ENCODE assay signal across 26 cellular contexts in the genomic region with DNA sequence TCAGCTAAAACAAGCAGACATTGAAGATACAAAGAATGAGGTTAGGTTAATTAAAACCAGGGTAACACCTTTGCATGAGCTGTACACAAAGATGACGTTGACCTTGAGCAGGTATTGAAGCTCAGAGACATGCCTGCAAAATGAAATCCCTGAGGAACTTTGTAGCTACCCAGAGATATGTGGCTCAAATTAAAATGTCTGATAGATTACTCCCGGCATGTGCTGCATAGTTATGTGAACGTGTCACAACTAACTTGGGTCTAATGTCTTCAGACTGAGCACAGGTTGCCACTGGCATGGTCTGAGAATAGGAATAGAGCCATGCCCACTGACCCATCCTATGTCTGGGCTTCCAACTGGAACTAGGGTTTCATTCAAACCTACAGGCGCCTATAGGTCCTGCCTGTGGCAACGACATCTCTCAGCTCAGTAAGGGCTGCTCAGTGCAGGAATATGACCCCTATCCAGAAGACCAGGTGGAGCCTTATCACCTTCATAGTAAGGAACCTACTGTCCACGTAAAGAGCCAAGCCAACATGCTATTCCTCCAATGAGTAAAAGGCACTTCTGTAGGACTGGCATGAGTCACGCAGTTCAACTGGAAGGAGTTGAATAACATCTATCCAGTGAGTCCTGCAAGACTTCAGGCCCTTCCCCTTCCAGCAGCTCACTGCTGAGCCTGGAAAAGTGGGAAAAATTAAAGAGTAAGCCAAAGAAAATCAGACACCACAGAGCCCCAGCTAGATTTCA.
"Had no signal": no experiment of that assay in that cellular context is flagged by ENCODE, and none has a peak within 500 bp of the region (broad histone marks: within the 10 kb centered on the region; RNA-seq: fewer than 3 reads in every experiment).

No MANE protein-coding gene starts in this region.

- H3K4me3 Mint-ChIP-seq: immature natural killer cell; mesothelial cell of epicardium; naive B cell; natural killer cell treated with Interleukin-12 subunit alpha and Interleukin-12 subunit beta and Interleukin-15 and Interleukin-18, amount 100 ng/mL, for 72 hours; neural crest cell; stimulated activated effector memory CD8-positive, alpha-beta T cell treated with anti-CD3 and anti-CD28 coated beads, Interleukin-12 subunit alpha, Interleukin-12 subunit beta, amount 100 ng/mL, for 72 hours; type B pancreatic cell had no signal

- H3K36me3 ChIP-seq: neutrophil, pancreas, stomach, thyroid gland had no signal

- H3K4me1 Mint-ChIP-seq: immature natural killer cell; naive B cell; neural crest cell; stimulated activated effector memory CD8-positive, alpha-beta T cell treated with anti-CD3 and anti-CD28 coated beads, Interleukin-12 subunit alpha, Interleukin-12 subunit beta, amount 100 ng/mL, for 72 hours had no signal

- H3K36me3 Mint-ChIP-seq: immature natural killer cell; mesothelial cell of epicardium; naive B cell; natural killer cell treated with Interleukin-12 subunit alpha and Interleukin-12 subunit beta and Interleukin-15 and Interleukin-18, amount 100 ng/mL, for 72 hours; stimulated activated effector memory CD8-positive, alpha-beta T cell treated with anti-CD3 and anti-CD28 coated beads, Interleukin-12 subunit alpha, Interleukin-12 subunit beta, amount 100 ng/mL, for 72 hours; type B pancreatic cell had no signal

- H3K9me3 ChIP-seq: mucosa of descending colon, neutrophil, pancreas, stomach, thyroid gland had no signal

- ATAC-seq: left ventricle myocardium superior; mucosa of descending colon; natural killer cell treated with Interleukin-12 subunit alpha and Interleukin-12 subunit beta and Interleukin-15 and Interleukin-18, amount 100 ng/mL, for 72 hours; pancreas; sciatic nerve; stimulated activated effector memory CD8-positive, alpha-beta T cell treated with anti-CD3 and anti-CD28 coated beads, Interleukin-12 subunit alpha, Interleukin-12 subunit beta, amount 100 ng/mL, for 72 hours had no signal

- H3K27ac ChIP-seq: coronary artery, neutrophil, pancreas, stomach, thyroid gland had no signal

- H3K4me3 ChIP-seq: coronary artery, lung, mucosa of descending colon, pancreas, stomach, thyroid gland had no signal

- H3K9me3 Mint-ChIP-seq: immature natural killer cell; mesothelial cell of epicardium; naive B cell; natural killer cell treated with Interleukin-12 subunit alpha and Interleukin-12 subunit beta and Interleukin-15 and Interleukin-18, amount 100 ng/mL, for 72 hours; stimulated activated effector memory CD8-positive, alpha-beta T cell treated with anti-CD3 and anti-CD28 coated beads, Interleukin-12 subunit alpha, Interleukin-12 subunit beta, amount 100 ng/mL, for 72 hours; type B pancreatic cell had no signal

- H3K27ac Mint-ChIP-seq: immature natural killer cell; mesothelial cell of epicardium; naive B cell; natural killer cell treated with Interleukin-12 subunit alpha and Interleukin-12 subunit beta and Interleukin-15 and Interleukin-18, amount 100 ng/mL, for 72 hours; stimulated activated effector memory CD8-positive, alpha-beta T cell treated with anti-CD3 and anti-CD28 coated beads, Interleukin-12 subunit alpha, Interleukin-12 subunit beta, amount 100 ng/mL, for 72 hours; type B pancreatic cell had no signal

- DNase-seq: dermis blood vessel endothelial cell; effector memory CD4-positive, alpha-beta T cell; erythroblast; hypothalamus; immature natural killer cell; islet precursor cell; kidney glomerular epithelial cell; left ventricle myocardium superior; mesenchymal stem cell; mucosa of descending colon; naive B cell; pancreas; stimulated activated CD4-positive, alpha-beta T cell treated with anti-CD3 and anti-CD28 coated beads, Interleukin-2, amount 100 ng/mL, for 24 hours; stimulated activated CD4-positive, alpha-beta T cell treated with anti-CD3 and anti-CD28 coated beads, Interleukin-4, amount 100 ng/mL, for 24 hours; stimulated activated naive CD4-positive, alpha-beta T cell treated with Interleukin-2 at 50 U/mL for 16 hours; stomach; thyroid gland had no signal

- H3K27me3 ChIP-seq: pancreas, thyroid gland had no signal

- H3K4me1 ChIP-seq: pancreas, stomach, thyroid gland had no signal
